In the genomic region with DNA sequence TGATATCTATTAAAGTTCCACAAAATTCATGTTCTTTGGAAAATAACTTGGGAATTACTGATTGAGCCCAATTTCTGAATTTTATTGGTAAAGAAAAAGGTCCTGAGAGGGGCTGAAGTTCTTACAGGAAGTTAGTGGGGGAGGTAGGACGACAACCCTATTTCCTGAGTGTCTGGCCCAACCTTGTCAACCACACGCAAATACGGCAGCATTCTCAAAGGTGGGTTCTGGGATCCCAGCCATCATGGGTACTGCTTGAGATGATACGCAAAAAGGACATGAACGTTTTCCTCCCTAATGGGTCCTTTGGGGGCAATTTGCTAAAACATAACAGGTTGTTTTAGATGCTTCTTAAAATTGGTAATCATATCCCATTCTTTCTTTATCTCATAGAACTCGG, we compare ENCODE assay signal across 10 cellular contexts.
DNase-seq lines count a peak whose midpoint lies in the region; ATAC-seq and TF ChIP-seq lines count a peak whose summit lies in the region.
"Had no signal": no experiment of that assay in that cellular context is flagged by ENCODE, and none has a peak within 500 bp of the region (broad histone marks: within the 10 kb centered on the region; RNA-seq: fewer than 3 reads in every experiment).

No MANE protein-coding gene starts in this region.

- in situ Hi-C loops in GM13977 (cut with MboI; ENCODE audit: low pct_unique_long_range_greater_than_20kb, low sequenced_read_pairs, unreplicated experiment): no loop called here

- DNase-seq in GM06990 (ENCODE audit: extremely low read depth, insufficient read length): peak; percentile 52
- DNase-seq in Kasumi-1 (lab: John Stamatoyannopoulos, UW): peak; percentile 66 to 67
- DNase-seq in activated gamma-delta T cell treated with anti-CD3 and anti-CD28 coated beads, Interleukin-2, amount 50 U/mL, for 16 hours (ENCODE audit: low read depth): peak; percentile 33
- DNase-seq in GM13977 (ENCODE audit: low spot score): no peak
- no peak for DNase-seq in GDM1 (lab: John Stamatoyannopoulos, UW)

- H3K36me3 ChIP-seq in GM06990 (ENCODE audit: control insufficient read depth, insufficient read depth, low read length): no peaks in the 10 kb centered on the region
- H3K36me3 ChIP-seq: breast epithelium had no signal

- TF ChIP-seq CTCF in GM06990 (IDR thresholded peaks at IDR 0.05; ENCODE audit: insufficient read depth, low read length, poor library complexity, severe bottlenecking): no peak
- TF ChIP-seq CTCF in nephron (IDR thresholded peaks at IDR 0.05; ENCODE audit: unreplicated experiment in 3 of 3): no peak
- TF ChIP-seq CTCF in GM13977 (IDR thresholded peaks at IDR 0.05; ENCODE audit: extremely low read depth, insufficient read depth, missing control alignments): no peak

- peak overlapping the region; percentile 57 to 95 (median 58) for H3K4me3 Mint-ChIP-seq in nephron

- no peaks in the 10 kb centered on the region for H3K27me3 ChIP-seq in GM06990 (replicated peaks; ENCODE audit: control insufficient read depth, insufficient read depth, low read length)
- H3K27me3 ChIP-seq: breast epithelium had no signal

- peak overlapping the region; percentile 97 to 99 (median 97) for H3K27ac Mint-ChIP-seq in nephron

- H3K36me3 Mint-ChIP-seq in nephron (ENCODE audit: low read depth): no peaks in the 10 kb centered on the region

- ATAC-seq in HG02798 (IDR thresholded peaks at IDR 0.05; ENCODE audit: poor library complexity, unreplicated experiment) (no peak), GM18873 (IDR thresholded peaks at IDR 0.05; ENCODE audit: low FRiP score, unreplicated experiment) (no peak)
- ATAC-seq: HepG2 had no signal

- H3K9me3 Mint-ChIP-seq in nephron: no peaks in the 10 kb centered on the region

- H3K4me3 ChIP-seq in GM06990 (replicated peaks; ENCODE audit: low read depth, low read length): no peak overlapping the region; the same call in 1 of the 2 replicates
- H3K4me3 ChIP-seq: breast epithelium had no signal

- H3K4me1 Mint-ChIP-seq in nephron: peaks cover 66% of the 10 kb centered on the region

- no peaks in the 10 kb centered on the region for H3K27me3 Mint-ChIP-seq in nephron (ENCODE audit: low read depth)

Comparison
In these comparisons a context has a peak if more than half of its experiments do, and no peak if none do; other contexts are left out.
1. DNase-seq: peak in GM06990 (single experiment), Kasumi-1 (2 of 2) and activated gamma-delta T cell treated with anti-CD3 and anti-CD28 coated beads, Interleukin-2, amount 50 U/mL, for 16 hours (single experiment); none in GM13977 (single experiment) and GDM1 (single experiment).